10 cellular contexts compared by ENCODE assay signal in genomic region chr7:112112822-112113255, GRCh38.
DNase-seq lines count a peak whose midpoint lies in the region; ATAC-seq and TF ChIP-seq lines count a peak whose summit lies in the region.
"Had no signal": no experiment of that assay in that cellular context is flagged by ENCODE, and none has a peak within 500 bp of the region (broad histone marks: within the 10 kb centered on the region; RNA-seq: fewer than 3 reads in every experiment).

No MANE protein-coding gene starts in this region.

- no peak overlapping the region for H4K5ac ChIP-seq in IMR-90 (ENCODE audit: low read depth, low read length)

- intact Hi-C loops in IMR-90 (cut with micrococcal nuclease): no loop called here
- intact Hi-C loops in posterior vena cava (cut with DNase I): no loop called here

- H2BK5ac ChIP-seq in IMR-90 (ENCODE audit: low read depth, low read length, poor library complexity, severe bottlenecking): no peak overlapping the region

- peaks cover 5 to 19% of the 10 kb centered on the region in 2 experiments; a peak in 3 of 4 replicates for H3K79me1 ChIP-seq in IMR-90 (ENCODE audit: low read depth in 1 of 2, low read length in 2 of 2)

- H3K36me3 Mint-ChIP-seq in chondrocyte (ENCODE audit: low read depth): no peaks in the 10 kb centered on the region
- H3K36me3 Mint-ChIP-seq: activated naive CD4-positive, alpha-beta T cell treated with anti-CD3 and anti-CD28 coated beads, Interleukin-2, amount 10 ng/mL, durations not matched to agents 7 days and 5 days had no signal

- H3K18ac ChIP-seq in IMR-90 (ENCODE audit: low read depth, low read length): no peak overlapping the region

- H3K27ac ChIP-seq in IMR-90 (ENCODE audit: insufficient read depth, low read length): no peak overlapping the region

- no peak overlapping the region for H2AFZ ChIP-seq in IMR-90 (replicated peaks; ENCODE audit: low read length, poor library complexity)

- CTCF ChIA-PET in IMR-90 (lab: Yijun Ruan, JAX): interaction anchor here (0.6 kb wide), 1 partner anchor 33 kb away, joined by 3 read pairs; no protein-coding TSS in a partner anchor

- DNase-seq in IMR-90 (peak; percentile 54), chondrocyte (ENCODE audit: low spot score) (no peak), left lobe of liver (ENCODE audit: low spot score) (no peak), superior temporal gyrus (ENCODE audit: extremely low spot score) (peak; percentile 91), NCI-H187 (lab: John Stamatoyannopoulos, UW) (no peak), posterior vena cava (ENCODE audit: low spot score) (no peak)
- DNase-seq in stimulated activated CD4-positive, alpha-beta T cell treated with anti-CD3 and anti-CD28 coated beads, Interleukin-4, amount 100 ng/mL, for 1 hour: no peak
- DNase-seq: activated naive CD4-positive, alpha-beta T cell treated with anti-CD3 and anti-CD28 coated beads, Interleukin-2, amount 10 ng/mL, durations not matched to agents 7 days and 5 days; stimulated activated CD4-positive, alpha-beta T cell treated with anti-CD3 and anti-CD28 coated beads, Interleukin-2, amount 100 ng/mL, for 24 hours had no signal

- H4K20me1 ChIP-seq in IMR-90 (ENCODE audit: insufficient read depth, low read length): no peaks in the 10 kb centered on the region

- H4K8ac ChIP-seq in IMR-90 (ENCODE audit: low read depth in 2 of 2, low read length in 2 of 2): no peak overlapping the region

- H3K4me3 ChIP-seq in IMR-90 (ENCODE audit: insufficient read depth, low read depth, low read length): no peak overlapping the region

- no peaks in the 10 kb centered on the region for H3K36me3 ChIP-seq in IMR-90 (ENCODE audit: control insufficient read depth, insufficient read depth, low read length)

- H2BK15ac ChIP-seq in IMR-90 (ENCODE audit: low read depth, low read length): no peak overlapping the region

- peaks cover 3% of the 10 kb centered on the region; the same call in 1 of the 2 replicates for H3K9me1 ChIP-seq in IMR-90 (ENCODE audit: insufficient read depth, low read length)

- H3K4me3 Mint-ChIP-seq in chondrocyte (ENCODE audit: unreplicated experiment): no peak overlapping the region
- H3K4me3 Mint-ChIP-seq: activated naive CD4-positive, alpha-beta T cell treated with anti-CD3 and anti-CD28 coated beads, Interleukin-2, amount 10 ng/mL, durations not matched to agents 7 days and 5 days had no signal

- TF ChIP-seq POLR2A in IMR-90 (IDR thresholded peaks at IDR 0.05; ENCODE audit: low read depth, low read length): no peak

- H2BK120ac ChIP-seq in IMR-90 (ENCODE audit: low read depth, low read length): no peak overlapping the region

- no CpG with 5 or more reads among the region's 5 CpGs for WGBS in IMR-90 (ENCODE audit: extremely low coverage in 2 of 2, insufficient read length in 1 of 2), 2 experiments

- TF ChIP-seq CTCF in IMR-90 (conservative IDR thresholded peaks at IDR 0.05; ENCODE audit: low read depth, low read length): no peak
- no peak for TF ChIP-seq CTCF in chondrocyte (IDR thresholded peaks at IDR 0.05)

- dilution Hi-C loops in IMR-90 (cut with HindIII; ENCODE audit: low sequenced_read_pairs, unreplicated experiment): no loop called here

- H3K4me2 ChIP-seq in IMR-90 (ENCODE audit: low read depth, low read length): 0 out of 2 replicates have a peak overlapping the region, but pooled peaks have one; percentile 44

- H3K4me1 Mint-ChIP-seq in chondrocyte (ENCODE audit: low read depth): peaks cover 23% of the 10 kb centered on the region
- H3K4me1 Mint-ChIP-seq: activated naive CD4-positive, alpha-beta T cell treated with anti-CD3 and anti-CD28 coated beads, Interleukin-2, amount 10 ng/mL, durations not matched to agents 7 days and 5 days had no signal

- in situ Hi-C loops in IMR-90 (cut with MboI; ENCODE audit: low sequenced_read_pairs): no loop called here

- H3K27me3 Mint-ChIP-seq in chondrocyte (ENCODE audit: low read depth): no peaks in the 10 kb centered on the region
- H3K27me3 Mint-ChIP-seq: activated naive CD4-positive, alpha-beta T cell treated with anti-CD3 and anti-CD28 coated beads, Interleukin-2, amount 10 ng/mL, durations not matched to agents 7 days and 5 days had no signal

- H2AK9ac ChIP-seq in IMR-90 (replicated peaks; ENCODE audit: low read depth, low read length, poor library complexity): no peak overlapping the region

- H3K9me3 ChIP-seq in IMR-90 (ENCODE audit: control insufficient read depth, insufficient read depth, low read length): no peaks in the 10 kb centered on the region

- no peak overlapping the region for H3K56ac ChIP-seq in IMR-90 (ENCODE audit: extremely low read depth, insufficient read depth, low read length)

- H3K27me3 ChIP-seq in IMR-90 (ENCODE audit: control insufficient read depth, insufficient read depth, low read length): no peaks in the 10 kb centered on the region

- TF ChIP-seq RAD21 in IMR-90 (IDR thresholded peaks at IDR 0.05; ENCODE audit: low read length): no peak

- H3K9ac ChIP-seq in IMR-90 (ENCODE audit: low read depth, low read length): no peak overlapping the region

- POLR2A ChIA-PET in IMR-90 (lab: Charles Lee; ENCODE audit: unreplicated experiment): no interaction called here

- H4K91ac ChIP-seq in IMR-90 (ENCODE audit: insufficient read depth, low read depth, low read length): no peak overlapping the region

- no peak overlapping the region for H3K4ac ChIP-seq in IMR-90 (ENCODE audit: low read depth, low read length)

- H3K27ac Mint-ChIP-seq in chondrocyte (ENCODE audit: unreplicated experiment): peak overlapping the region; percentile 23
- H3K27ac Mint-ChIP-seq: activated naive CD4-positive, alpha-beta T cell treated with anti-CD3 and anti-CD28 coated beads, Interleukin-2, amount 10 ng/mL, durations not matched to agents 7 days and 5 days had no signal

- no peak overlapping the region for H2BK20ac ChIP-seq in IMR-90 (ENCODE audit: low read depth, low read length)

- ATAC-seq in IMR-90 (ENCODE audit: low read depth) (peak; percentile 59; the same call in 1 of the 2 replicates), left lobe of liver (peak; percentile 78), HG03342 (IDR thresholded peaks at IDR 0.05; ENCODE audit: unreplicated experiment) (no peak)

- H2AK5ac ChIP-seq in IMR-90 (ENCODE audit: low read depth, low read length): no peak overlapping the region

- no TSS peak for BruUV-seq in IMR-90 (replicated peaks; lab: Mats Ljungman, UMichigan)

- no peak overlapping the region for H3K23ac ChIP-seq in IMR-90 (ENCODE audit: low read depth, low read length)

- no peaks in the 10 kb centered on the region for H3K9me3 Mint-ChIP-seq in chondrocyte (ENCODE audit: low read depth)
- H3K9me3 Mint-ChIP-seq: activated naive CD4-positive, alpha-beta T cell treated with anti-CD3 and anti-CD28 coated beads, Interleukin-2, amount 10 ng/mL, durations not matched to agents 7 days and 5 days had no signal

- H3K4me1 ChIP-seq in IMR-90 (ENCODE audit: control insufficient read depth, insufficient read depth, low read length): no peaks in the 10 kb centered on the region

- peak overlapping the region; percentile 78; the same call in 1 of the 2 replicates for H3K14ac ChIP-seq in IMR-90 (replicated peaks; ENCODE audit: low read depth, low read length)

TF ChIP-seq in IMR-90, 13 proteins besides CTCF, POLR2A, EP300 and RAD21:
- TF ChIP-seq MAZ (IDR thresholded peaks at IDR 0.05; ENCODE audit: borderline replicate concordance, low read depth, low read length) (no peak), ELK1 (IDR thresholded peaks at IDR 0.05; ENCODE audit: borderline replicate concordance, low read depth, low read length) (no peak), MAFK (IDR thresholded peaks at IDR 0.05; ENCODE audit: low read depth, low read length) (peak; percentile 41; the same call in 1 of the 2 replicates)

Comparison
In these comparisons a context has a peak if more than half of its experiments do, and no peak if none do; other contexts are left out.
1. DNase-seq: peak in IMR-90 (single experiment) and superior temporal gyrus (single experiment); none in chondrocyte (single experiment), left lobe of liver (single experiment), NCI-H187 (0 of 2), stimulated activated CD4-positive, alpha-beta T cell treated with anti-CD3 and anti-CD28 coated beads, Interleukin-4, amount 100 ng/mL, for 1 hour (single experiment) and posterior vena cava (single experiment).